1 cellular context compared by ENCODE assay signal in the genomic region with DNA sequence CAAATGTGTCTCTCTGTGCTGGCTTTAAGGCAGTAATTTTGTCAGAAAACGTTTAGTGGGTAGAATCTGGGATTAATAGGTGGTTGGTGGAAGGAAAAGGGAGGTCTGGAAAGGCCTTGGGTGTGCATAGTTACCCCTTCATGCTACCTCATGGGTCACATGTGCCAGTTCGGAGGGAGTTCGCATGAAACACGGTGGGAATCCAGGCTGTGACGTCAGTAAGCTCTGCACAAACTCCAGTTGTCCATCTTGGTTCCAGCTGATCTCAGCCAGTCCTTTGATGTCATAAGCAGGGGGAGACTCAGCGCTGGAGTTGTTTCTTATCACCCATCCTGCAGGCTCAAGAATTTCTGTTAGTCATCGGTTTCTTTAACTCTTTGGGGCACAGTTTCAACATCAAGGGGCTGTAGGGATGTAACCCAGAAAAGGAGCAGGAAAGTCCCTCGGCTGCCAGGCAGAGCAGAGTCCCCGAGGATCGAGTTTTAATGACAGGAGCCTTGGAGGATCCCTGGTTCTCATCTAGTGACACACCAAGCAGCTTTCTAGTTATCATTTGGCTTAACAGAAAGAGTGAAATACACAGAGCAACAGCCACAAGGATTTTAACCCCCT.
TF ChIP-seq lines count a peak whose summit lies in the region.

No MANE protein-coding gene starts in this region.

TF ChIP-seq in K562, 482 proteins besides CTCF, POLR2A, EP300 and RAD21 (continued from another document and continues in another):
- TF ChIP-seq STAT5B (CRISPR knock-in tag; IDR thresholded peaks at IDR 0.05) (no peak), KLF6 (CRISPR knock-in tag; IDR thresholded peaks at IDR 0.05; ENCODE audit: borderline replicate concordance) (0 out of 2 replicates have a peak, but pooled peaks have one; percentile 26), CREM (IDR thresholded peaks at IDR 0.05; ENCODE audit: low read depth) (peak; percentile 98), CEBPG (CRISPR knock-in tag; IDR thresholded peaks at IDR 0.05) (peak; percentile 59; the same call in 1 of the 2 replicates), CEBPG (tag; conservative IDR thresholded peaks at IDR 0.05 in 1 of 2, IDR thresholded peaks at IDR 0.05 in 1 of 2) (peak; percentile 29 to 70; a peak in 3 of 4 replicates), ZNF766 (CRISPR knock-in tag; conservative IDR thresholded peaks at IDR 0.05) (peak; percentile 93), ZNF75A (CRISPR knock-in tag; IDR thresholded peaks at IDR 0.05) (no peak), CREB3L1 (IDR thresholded peaks at IDR 0.05; ENCODE audit: borderline replicate concordance, low read depth) (peak; percentile 72; the same call in 1 of the 2 replicates), SMARCC2 (IDR thresholded peaks at IDR 0.05; ENCODE audit: low read depth) (peak; percentile 91), NEUROD1 (IDR thresholded peaks at IDR 0.05; ENCODE audit: borderline replicate concordance, low read depth, low read length, partially characterized antibody) (peak; percentile 56), MBD2 (IDR thresholded peaks at IDR 0.05; ENCODE audit: borderline replicate concordance, low read depth) (peak; percentile 55; the same call in 1 of the 2 replicates), SOX6 (IDR thresholded peaks at IDR 0.05) (peak; percentile 69; the same call in 1 of the 2 replicates), ATF3 (IDR thresholded peaks at IDR 0.05) (peak; percentile 96), ATF3 (CRISPR knock-in tag; conservative IDR thresholded peaks at IDR 0.05) (peak; percentile 93), ZNF431 (CRISPR knock-in tag; IDR thresholded peaks at IDR 0.05) (no peak), ATF7 (IDR thresholded peaks at IDR 0.05) (peak; percentile 96), ARNT (IDR thresholded peaks at IDR 0.05) (peak; percentile 66 to 79; a peak in 3 of 4 replicates), ADNP (tag; IDR thresholded peaks at IDR 0.05) (no peak), ZNF175 (CRISPR knock-in tag; IDR thresholded peaks at IDR 0.05; ENCODE audit: low read depth) (peak; percentile 70), MLX (CRISPR knock-in tag; conservative IDR thresholded peaks at IDR 0.05) (no peak), XRCC5 (IDR thresholded peaks at IDR 0.05; ENCODE audit: low read depth, low read length) (no peak), OTX1 (CRISPR knock-in tag; IDR thresholded peaks at IDR 0.05) (0 out of 2 replicates have a peak, but pooled peaks have one; percentile 7), KDM2B (CRISPR knock-in tag; IDR thresholded peaks at IDR 0.05) (no peak), ZNF589 (CRISPR knock-in tag; IDR thresholded peaks at IDR 0.05; ENCODE audit: low read depth) (0 out of 2 replicates have a peak, but pooled peaks have one; percentile 59), RAD51 (IDR thresholded peaks at IDR 0.05; ENCODE audit: borderline replicate concordance, low read depth) (peak; percentile 65; the same call in 1 of the 2 replicates), RCOR1 (IDR thresholded peaks at IDR 0.05; ENCODE audit: borderline replicate concordance in 1 of 2, low read depth in 2 of 2, low read length in 2 of 2) (peak in 1 of 2 experiments; percentile 66; a peak in 2 of 4 replicates), MTA2 (IDR thresholded peaks at IDR 0.05; ENCODE audit: low read depth) (peak; percentile 83), CBFA2T2 (conservative IDR thresholded peaks at IDR 0.05) (peak; percentile 88), NUFIP1 (IDR thresholded peaks at IDR 0.05; ENCODE audit: partially characterized antibody) (no peak), TCF7L2 (IDR thresholded peaks at IDR 0.05; ENCODE audit: low read depth, low read length) (peak; percentile 68; the same call in 1 of the 2 replicates), ZNF436 (CRISPR knock-in tag; IDR thresholded peaks at IDR 0.05) (no peak), L3MBTL2 (IDR thresholded peaks at IDR 0.05) (peak; percentile 91), BCLAF1 (IDR thresholded peaks at IDR 0.05; ENCODE audit: borderline replicate concordance in 1 of 2, control insufficient read depth in 1 of 2, low read depth in 2 of 2, low read length in 1 of 2) (0 out of 4 replicates have a peak, but pooled peaks of 1 of the 2 experiments have one; percentile 61), ELF1 (tag; IDR thresholded peaks at IDR 0.05) (peak; percentile 81), GATA2 (CRISPR knock-in tag; IDR thresholded peaks at IDR 0.05) (peak; percentile 65; the same call in 1 of the 2 replicates), ZNF41 (CRISPR knock-in tag; conservative IDR thresholded peaks at IDR 0.05) (no peak), NR2F6 (CRISPR knock-in tag; IDR thresholded peaks at IDR 0.05) (no peak), SIN3A (IDR thresholded peaks at IDR 0.05; ENCODE audit: borderline replicate concordance in 2 of 2, control insufficient read depth in 1 of 2, low read depth in 2 of 2, low read length in 2 of 2) (peak in 1 of 2 experiments; percentile 44; a peak in 1 of 4 replicates), EP400 (IDR thresholded peaks at IDR 0.05) (peak; percentile 57), RBM34 (IDR thresholded peaks at IDR 0.05; ENCODE audit: borderline replicate concordance, insufficient read depth, low read length) (no peak), TAF9B (IDR thresholded peaks at IDR 0.05; ENCODE audit: partially characterized antibody) (peak; percentile 99), TFAP4 (CRISPR knock-in tag; IDR thresholded peaks at IDR 0.05; ENCODE audit: borderline replicate concordance) (peak; percentile 99)
- TF ChIP-seq, protein P1, sequence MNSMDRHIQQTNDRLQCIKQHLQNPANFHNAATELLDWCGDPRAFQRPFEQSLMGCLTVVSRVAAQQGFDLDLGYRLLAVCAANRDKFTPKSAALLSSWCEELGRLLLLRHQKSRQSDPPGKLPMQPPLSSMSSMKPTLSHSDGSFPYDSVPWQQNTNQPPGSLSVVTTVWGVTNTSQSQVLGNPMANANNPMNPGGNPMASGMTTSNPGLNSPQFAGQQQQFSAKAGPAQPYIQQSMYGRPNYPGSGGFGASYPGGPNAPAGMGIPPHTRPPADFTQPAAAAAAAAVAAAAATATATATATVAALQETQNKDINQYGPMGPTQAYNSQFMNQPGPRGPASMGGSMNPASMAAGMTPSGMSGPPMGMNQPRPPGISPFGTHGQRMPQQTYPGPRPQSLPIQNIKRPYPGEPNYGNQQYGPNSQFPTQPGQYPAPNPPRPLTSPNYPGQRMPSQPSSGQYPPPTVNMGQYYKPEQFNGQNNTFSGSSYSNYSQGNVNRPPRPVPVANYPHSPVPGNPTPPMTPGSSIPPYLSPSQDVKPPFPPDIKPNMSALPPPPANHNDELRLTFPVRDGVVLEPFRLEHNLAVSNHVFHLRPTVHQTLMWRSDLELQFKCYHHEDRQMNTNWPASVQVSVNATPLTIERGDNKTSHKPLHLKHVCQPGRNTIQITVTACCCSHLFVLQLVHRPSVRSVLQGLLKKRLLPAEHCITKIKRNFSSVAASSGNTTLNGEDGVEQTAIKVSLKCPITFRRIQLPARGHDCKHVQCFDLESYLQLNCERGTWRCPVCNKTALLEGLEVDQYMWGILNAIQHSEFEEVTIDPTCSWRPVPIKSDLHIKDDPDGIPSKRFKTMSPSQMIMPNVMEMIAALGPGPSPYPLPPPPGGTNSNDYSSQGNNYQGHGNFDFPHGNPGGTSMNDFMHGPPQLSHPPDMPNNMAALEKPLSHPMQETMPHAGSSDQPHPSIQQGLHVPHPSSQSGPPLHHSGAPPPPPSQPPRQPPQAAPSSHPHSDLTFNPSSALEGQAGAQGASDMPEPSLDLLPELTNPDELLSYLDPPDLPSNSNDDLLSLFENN (IDR thresholded peaks at IDR 0.05; ENCODE audit: low read depth in 2 of 2, low read length in 2 of 2), result peak in 1 of 2 experiments; percentile 76; a peak in 1 of 4 replicates
- TF ChIP-seq, protein P2, sequence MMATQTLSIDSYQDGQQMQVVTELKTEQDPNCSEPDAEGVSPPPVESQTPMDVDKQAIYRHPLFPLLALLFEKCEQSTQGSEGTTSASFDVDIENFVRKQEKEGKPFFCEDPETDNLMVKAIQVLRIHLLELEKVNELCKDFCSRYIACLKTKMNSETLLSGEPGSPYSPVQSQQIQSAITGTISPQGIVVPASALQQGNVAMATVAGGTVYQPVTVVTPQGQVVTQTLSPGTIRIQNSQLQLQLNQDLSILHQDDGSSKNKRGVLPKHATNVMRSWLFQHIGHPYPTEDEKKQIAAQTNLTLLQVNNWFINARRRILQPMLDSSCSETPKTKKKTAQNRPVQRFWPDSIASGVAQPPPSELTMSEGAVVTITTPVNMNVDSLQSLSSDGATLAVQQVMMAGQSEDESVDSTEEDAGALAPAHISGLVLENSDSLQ (IDR thresholded peaks at IDR 0.05), result peak; percentile 83
- TF ChIP-seq, protein P3, sequence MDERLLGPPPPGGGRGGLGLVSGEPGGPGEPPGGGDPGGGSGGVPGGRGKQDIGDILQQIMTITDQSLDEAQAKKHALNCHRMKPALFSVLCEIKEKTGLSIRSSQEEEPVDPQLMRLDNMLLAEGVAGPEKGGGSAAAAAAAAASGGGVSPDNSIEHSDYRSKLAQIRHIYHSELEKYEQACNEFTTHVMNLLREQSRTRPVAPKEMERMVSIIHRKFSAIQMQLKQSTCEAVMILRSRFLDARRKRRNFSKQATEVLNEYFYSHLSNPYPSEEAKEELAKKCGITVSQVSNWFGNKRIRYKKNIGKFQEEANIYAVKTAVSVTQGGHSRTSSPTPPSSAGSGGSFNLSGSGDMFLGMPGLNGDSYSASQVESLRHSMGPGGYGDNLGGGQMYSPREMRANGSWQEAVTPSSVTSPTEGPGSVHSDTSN (CRISPR knock-in tag; IDR thresholded peaks at IDR 0.05; ENCODE audit: low read depth), result no peak
- TF ChIP-seq, protein P3 (tag; conservative IDR thresholded peaks at IDR 0.05; ENCODE audit: low read depth), result peak; percentile 61
- TF ChIP-seq, protein P4, sequence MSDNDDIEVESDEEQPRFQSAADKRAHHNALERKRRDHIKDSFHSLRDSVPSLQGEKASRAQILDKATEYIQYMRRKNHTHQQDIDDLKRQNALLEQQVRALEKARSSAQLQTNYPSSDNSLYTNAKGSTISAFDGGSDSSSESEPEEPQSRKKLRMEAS (CRISPR knock-in tag; IDR thresholded peaks at IDR 0.05), result peak; percentile 88
